Comparison of ENCODE assay signal across 35 cellular contexts in the genomic region with DNA sequence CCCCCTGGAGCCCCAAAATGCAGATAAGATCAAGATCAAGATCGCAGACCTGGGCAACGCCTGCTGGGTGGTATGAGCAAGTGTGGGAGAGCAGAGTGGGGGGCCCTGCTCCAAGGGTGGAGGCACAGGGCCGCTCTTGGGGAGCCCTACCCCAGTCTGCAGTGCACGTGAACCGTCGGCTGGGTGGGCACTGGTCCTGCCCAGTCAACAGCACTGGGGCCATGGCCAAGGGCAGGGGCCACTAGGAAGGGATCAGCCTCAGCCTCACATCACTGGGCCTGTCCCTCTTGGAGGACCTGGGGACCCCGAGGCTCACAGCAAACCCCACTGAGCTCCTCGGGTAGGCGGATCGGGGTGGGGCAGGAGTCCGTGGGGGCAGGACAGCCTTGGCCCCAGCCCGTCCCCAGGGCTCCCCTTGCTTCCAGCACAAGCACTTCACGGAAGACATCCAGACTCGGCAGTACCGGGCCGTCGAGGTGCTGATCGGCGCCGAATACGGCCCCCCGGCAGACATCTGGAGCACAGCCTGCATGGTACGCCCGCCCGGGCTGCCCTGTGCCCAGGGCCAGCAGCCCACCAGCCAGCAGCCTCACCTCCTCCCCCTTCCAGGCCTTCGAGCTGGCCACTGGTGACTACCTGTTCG. TPM values are rescaled to one million over a fixed set of nuclear protein-coding genes. Genes with fewer than 3 reads are reported as not detected.
"Had no signal": no experiment of that assay in that cellular context is flagged by ENCODE, and none has a peak within 500 bp of the region (broad histone marks: within the 10 kb centered on the region; RNA-seq: fewer than 3 reads in every experiment).

No MANE protein-coding gene starts in this region.

- H3K27ac ChIP-seq: KMS-11 had no signal

- H3K36me3 ChIP-seq: MG63 had no signal

- DNase-seq: Karpas-422, KG1, MG63, MM.1S, MV-4-11, NCI-H1048, NCI-H1092, NCI-H1092 treated with DMSO at 0.1 percent for 48 hours, NCI-H1105, NCI-H1105 treated with DMSO at 0.1 percent for 48 hours, NCI-H1417, NCI-H1417 treated with DMSO at 0.1 percent for 48 hours, NCI-H1436, NCI-H1436 treated with DMSO at 0.1 percent for 48 hours, NCI-H146, NCI-H1694, NCI-H1694 treated with DMSO at 0.1 percent for 48 hours, NCI-H187, NCI-H187 treated with DMSO at 0.1 percent for 48 hours, NCI-H1930, NCI-H2029, NCI-H2029 treated with DMSO at 0.1 percent for 48 hours, NCI-H2081, NCI-H2081 treated with DMSO at 0.1 percent for 48 hours, NCI-H2171, NCI-H2171 treated with DMSO at 0.1 percent for 48 hours, NCI-H2227 treated with DMSO at 0.1 percent for 48 hours, NCI-H226, NCI-H345, NCI-H446, NCI-H446 treated with DMSO at 0.1 percent for 48 hours, NCI-H510A, NCI-H510A treated with DMSO at 0.1 percent for 48 hours had no signal

- H3K4me2 ChIP-seq: KMS-11 had no signal

- H3K9me3 ChIP-seq: MG63 had no signal

- H3K27me3 ChIP-seq: MG63 had no signal

- H3K9ac ChIP-seq: KMS-11 had no signal

- H3K4me3 ChIP-seq: MG63 had no signal

RNA-seq across cellular contexts. Expression of a gene that starts 3.6 kb away (rescaled TPM):
- total RNA-seq: MCF 10A had no signal

RNA-seq across cellular contexts. Expression of a gene that starts 45.9 kb away (rescaled TPM):
- total RNA-seq: MCF 10A had no signal
